12 cellular contexts compared by ENCODE assay signal in genomic region chr4:122854444-122854843, GRCh38. TPM values are rescaled to one million over a fixed set of nuclear protein-coding genes. Genes with fewer than 3 reads are reported as not detected.
DNase-seq lines count a peak whose midpoint lies in the region; ATAC-seq and TF ChIP-seq lines count a peak whose summit lies in the region.
"Had no signal": no experiment of that assay in that cellular context is flagged by ENCODE, and none has a peak within 500 bp of the region (broad histone marks: within the 10 kb centered on the region; RNA-seq: fewer than 3 reads in every experiment).

No MANE protein-coding gene starts in this region.

- ATAC-seq in Panc1 (peak; percentile 53), HG03460 (IDR thresholded peaks at IDR 0.05; ENCODE audit: unreplicated experiment) (no peak)
- ATAC-seq in natural killer cell treated with Interleukin-12 subunit alpha and Interleukin-12 subunit beta and Interleukin-15 and Interleukin-18, amount 100 ng/mL, for 72 hours: no peak
- ATAC-seq: activated CD8-positive, alpha-beta T cell treated with anti-CD3 and anti-CD28 coated beads, Interleukin-2, amount 10 ng/mL, durations not matched to agents 7 days and 5 days had no signal

- H2BK15ac ChIP-seq in mesendoderm (replicated peaks; ENCODE audit: low read depth): no peak overlapping the region

- CTCF ChIA-PET in Panc1 (lab: Charles Lee): no interaction called here

- TF ChIP-seq CTCF in Panc1 (IDR thresholded peaks at IDR 0.05): no peak

- H3K4me1 Mint-ChIP-seq in natural killer cell treated with Interleukin-12 subunit alpha and Interleukin-12 subunit beta and Interleukin-15 and Interleukin-18, amount 100 ng/mL, for 72 hours (ENCODE audit: low read depth in 2 of 2): no peaks in the 10 kb centered on the region
- H3K4me1 Mint-ChIP-seq: immature natural killer cell had no signal

- H3K56ac ChIP-seq in mesendoderm (ENCODE audit: low read length): no peak overlapping the region

- no peak overlapping the region for H4K5ac ChIP-seq in mesendoderm (ENCODE audit: low read length)

- no peak overlapping the region for H2BK120ac ChIP-seq in mesendoderm (ENCODE audit: low read depth, low read length)

- no peak overlapping the region for H3K27ac Mint-ChIP-seq in natural killer cell treated with Interleukin-12 subunit alpha and Interleukin-12 subunit beta and Interleukin-15 and Interleukin-18, amount 100 ng/mL, for 72 hours
- H3K27ac Mint-ChIP-seq: activated CD8-positive, alpha-beta T cell treated with anti-CD3 and anti-CD28 coated beads, Interleukin-2, amount 10 ng/mL, durations not matched to agents 7 days and 5 days; immature natural killer cell had no signal

- POLR2A ChIA-PET in Panc1 (lab: Charles Lee): no interaction called here

- H3K79me1 ChIP-seq in mesendoderm (ENCODE audit: low read length): peaks cover 5% of the 10 kb centered on the region

- no peak overlapping the region for H3K9ac ChIP-seq in mesendoderm (ENCODE audit: low read length)

- H3K36me3 ChIP-seq in Panc1 (ENCODE audit: control insufficient read depth, insufficient read depth, low read length) (no peaks in the 10 kb centered on the region), esophagus (ENCODE audit: control insufficient read depth in 2 of 2, insufficient read depth in 2 of 2, low read length in 1 of 2) (no peaks in the 10 kb centered on the region), mesendoderm (ENCODE audit: control insufficient read depth, insufficient read depth, low read length) (no peaks in the 10 kb centered on the region)

- intact Hi-C loops in Panc1 (cut with micrococcal nuclease; ENCODE audit: unreplicated experiment): no loop called here

- no peak overlapping the region for H3K4ac ChIP-seq in mesendoderm (ENCODE audit: low read depth, low read length)

- H3K27me3 ChIP-seq in Panc1 (ENCODE audit: control insufficient read depth, insufficient read depth, low read length) (no peaks in the 10 kb centered on the region), esophagus (ENCODE audit: control insufficient read depth in 1 of 2, insufficient read depth in 2 of 2, low read length in 2 of 2) (no peaks in the 10 kb centered on the region), mesendoderm (ENCODE audit: insufficient read depth, low read length, poor library complexity) (no peaks in the 10 kb centered on the region)

- peak overlapping the region; percentile 12 for H3K18ac ChIP-seq in mesendoderm (ENCODE audit: low read length)

- H3K27ac ChIP-seq in Panc1 (ENCODE audit: low read length) (peak overlapping the region; percentile 40; the same call in 1 of the 2 replicates), esophagus (ENCODE audit: low read depth in 2 of 2, low read length in 1 of 2) (peak overlapping the region; percentile 14 to 63), mesendoderm (ENCODE audit: low read depth, low read length) (no peak overlapping the region), temporal lobe (ENCODE audit: low read depth, low read length) (peak overlapping the region; percentile 0)

- BruUV-seq in Panc1 (replicated peaks; lab: Mats Ljungman, UMichigan): no TSS peak

- no peaks in the 10 kb centered on the region for H3K9me3 ChIP-seq in Panc1 (ENCODE audit: control insufficient read depth, insufficient read depth, low read depth, low read length)
- H3K9me3 ChIP-seq in esophagus (ENCODE audit: control insufficient read depth in 2 of 2, insufficient read depth in 1 of 2, low read depth in 1 of 2, low read length in 1 of 2): no peaks in the 10 kb centered on the region

- peaks cover 57% of the 10 kb centered on the region for H3K79me2 ChIP-seq in mesendoderm (ENCODE audit: control insufficient read depth, insufficient read depth, low read length)

- H3K36me3 Mint-ChIP-seq in natural killer cell treated with Interleukin-12 subunit alpha and Interleukin-12 subunit beta and Interleukin-15 and Interleukin-18, amount 100 ng/mL, for 72 hours: no peaks in the 10 kb centered on the region
- H3K36me3 Mint-ChIP-seq: immature natural killer cell had no signal

- H3K4me3 Mint-ChIP-seq in natural killer cell treated with Interleukin-12 subunit alpha and Interleukin-12 subunit beta and Interleukin-15 and Interleukin-18, amount 100 ng/mL, for 72 hours: no peak overlapping the region
- H3K4me3 Mint-ChIP-seq: activated CD8-positive, alpha-beta T cell treated with anti-CD3 and anti-CD28 coated beads, Interleukin-2, amount 10 ng/mL, durations not matched to agents 7 days and 5 days; immature natural killer cell had no signal

- no peak overlapping the region for H4K8ac ChIP-seq in mesendoderm (ENCODE audit: low read depth, low read length)

- H3K4me3 ChIP-seq in Panc1 (ENCODE audit: low read depth in 2 of 2, low read length in 2 of 2) (peak overlapping the region; percentile 4 to 41; a peak in 2 of 4 replicates), esophagus (ENCODE audit: low read depth in 1 of 2, low read length in 2 of 2) (peak overlapping the region in 1 of 2 donors; percentile 11), mesendoderm (ENCODE audit: low read length) (no peak overlapping the region)

- H3K4me2 ChIP-seq in mesendoderm (ENCODE audit: low read length): no peak overlapping the region

- H3K4me1 ChIP-seq in Panc1 (ENCODE audit: control insufficient read depth, insufficient read depth, low read length) (peaks cover 22% of the 10 kb centered on the region), esophagus (ENCODE audit: control insufficient read depth in 2 of 2, insufficient read depth in 2 of 2, low read length in 1 of 2) (peaks cover 0 to 2% of the 10 kb centered on the region in 2 donors), mesendoderm (ENCODE audit: control insufficient read depth, low read depth, low read length) (peaks cover 8% of the 10 kb centered on the region)

- H2AK5ac ChIP-seq in mesendoderm (ENCODE audit: low read length): no peak overlapping the region

- no peak overlapping the region for H2BK5ac ChIP-seq in mesendoderm (ENCODE audit: low read length)

- in situ Hi-C loops in Panc1 (cut with HindIII; ENCODE audit: low pct_unique_long_range_greater_than_20kb, low sequenced_read_pairs): no loop called here

- DNase-seq in Panc1 (ENCODE audit: low read depth, low spot score) (no peak), mesendoderm (no peak), HK-2 (ENCODE audit: unreplicated experiment) (no peak), AML-193 (lab: John Stamatoyannopoulos, UW) (no peak)
- no peak for DNase-seq in natural killer cell treated with Interleukin-12 subunit alpha and Interleukin-12 subunit beta and Interleukin-15 and Interleukin-18, amount 100 ng/mL, for 72 hours (ENCODE audit: low spot score)
- DNase-seq: activated CD8-positive, alpha-beta T cell treated with anti-CD3 and anti-CD28 coated beads, Interleukin-2, amount 10 ng/mL, durations not matched to agents 7 days and 5 days; DND-41; immature natural killer cell; stimulated activated CD4-positive, alpha-beta T cell treated with anti-CD3 and anti-CD28 coated beads, Interleukin-1b, Interleukin-23, amount 100 ng/mL, for 48 hours had no signal

- no peaks in the 10 kb centered on the region for H3K9me3 Mint-ChIP-seq in natural killer cell treated with Interleukin-12 subunit alpha and Interleukin-12 subunit beta and Interleukin-15 and Interleukin-18, amount 100 ng/mL, for 72 hours
- H3K9me3 Mint-ChIP-seq: immature natural killer cell had no signal

- peaks cover 10 to 13% of the 10 kb centered on the region in 2 donors for H3K27me3 Mint-ChIP-seq in natural killer cell treated with Interleukin-12 subunit alpha and Interleukin-12 subunit beta and Interleukin-15 and Interleukin-18, amount 100 ng/mL, for 72 hours

- WGBS in esophagus, 2 donors: 34 to 36% methylated on average over 6 of the region's 6 CpGs
- no CpG with 5 or more reads among the region's 6 CpGs for WGBS in mesendoderm (ENCODE audit: extremely low coverage, insufficient coverage, low lambda C conversion rate)

- no peak overlapping the region for H3K23ac ChIP-seq in mesendoderm (ENCODE audit: low read length)

RNA-seq across cellular contexts. Expression of gene FGF2, which starts 27.8 kb away (rescaled TPM):
- total RNA-seq in Panc1 (2021; ENCODE audit: unreplicated experiment) (21.7 TPM), temporal lobe (9.1 TPM)
- 7.8 TPM for polyA plus RNA-seq in Panc1 (2012; ENCODE audit: insufficient read length)
- polyA plus RNA-seq in esophagus: under 1 TPM; 0.61 to 0.99 TPM
- polyA plus RNA-seq in mesendoderm (2013, experiment 1 of 2): 39.2 TPM
- polyA plus RNA-seq in mesendoderm (2013, experiment 2 of 2): 41.4 TPM
- 1 to 10 TPM; 1.5 to 3.9 TPM for total RNA-seq in natural killer cell treated with Interleukin-12 subunit alpha and Interleukin-12 subunit beta and Interleukin-15 and Interleukin-18, amount 100 ng/mL, for 72 hours
- polyA plus RNA-seq: immature natural killer cell had no signal
